In the genomic region with DNA sequence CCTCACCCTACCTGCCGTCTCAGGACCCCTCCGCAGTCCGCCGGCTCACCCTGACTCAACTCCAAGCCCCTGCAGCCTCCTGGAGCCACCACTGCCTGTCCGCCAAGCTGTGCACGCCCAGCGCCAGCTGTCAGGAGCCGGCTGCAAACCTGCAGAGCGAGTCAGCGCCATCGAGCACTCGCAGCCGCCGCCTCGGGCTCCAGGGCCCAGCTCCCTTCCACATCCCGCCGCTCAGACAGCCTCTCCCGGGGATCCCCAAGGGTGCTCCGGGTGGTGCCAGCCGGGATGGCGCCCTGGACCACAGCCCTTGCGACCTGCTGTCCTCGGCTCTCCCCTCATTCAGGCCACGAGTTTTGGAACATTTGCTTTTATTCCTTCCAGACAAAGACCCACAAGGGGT, we compare ENCODE assay signal across 8 cellular contexts. TPM values are rescaled to one million over a fixed set of nuclear protein-coding genes. Genes with fewer than 3 reads are reported as not detected.
DNase-seq lines count a peak whose midpoint lies in the region; ATAC-seq and TF ChIP-seq lines count a peak whose summit lies in the region.

No MANE protein-coding gene starts in this region.

- H3K36me3 ChIP-seq in BE2C (no peaks in the 10 kb centered on the region), mucosa of descending colon (ENCODE audit: low read depth) (no peaks in the 10 kb centered on the region)

- no peaks in the 10 kb centered on the region for H3K4me1 ChIP-seq in BE2C
- peaks cover 11% of the 10 kb centered on the region for H3K4me1 ChIP-seq in mucosa of descending colon (ENCODE audit: low read depth)

- ATAC-seq in mucosa of descending colon: peak; percentile 76

- POLR2A ChIA-PET in HEK293T (lab: Yijun Ruan, JAX): interaction anchor here (0.8 to 1.0 kb wide), 2 partner anchors 10 to 148 kb away, joined by 3 to 6 read pairs; a partner anchor contains a TSS

- CTCF ChIA-PET in HEK293T (lab: Yijun Ruan, JAX): interaction anchor here (0.8 kb wide), 1 partner anchor 42 kb away, joined by 4 read pairs; no protein-coding TSS in a partner anchor

- peaks cover 36% of the 10 kb centered on the region for H3K27me3 Mint-ChIP-seq in activated naive CD8-positive, alpha-beta T cell treated with anti-CD3 and anti-CD28 coated beads for 36 hours

- peaks cover 12% of the 10 kb centered on the region for H3K4me1 Mint-ChIP-seq in activated naive CD8-positive, alpha-beta T cell treated with anti-CD3 and anti-CD28 coated beads for 36 hours

- DNase-seq in BE2C: peak; percentile 74
- DNase-seq in HT-29 (ENCODE audit: low spot score): peak; percentile 56
- peak; percentile 15 for DNase-seq in activated naive CD8-positive, alpha-beta T cell treated with anti-CD3 and anti-CD28 coated beads for 36 hours
- peak; percentile 71 to 79 (median 73) for DNase-seq in mucosa of descending colon
- no peak for DNase-seq in RPMI8226
- DNase-seq in activated CD4-positive, alpha-beta T cell treated with anti-CD3 and anti-CD28 coated beads for 1 hour: no peak
- DNase-seq in HEK293T (ENCODE audit: extremely low spot score): no peak
- DNase-seq in putamen (ENCODE audit: low spot score): no peak

- no peaks in the 10 kb centered on the region for H3K36me3 Mint-ChIP-seq in activated naive CD8-positive, alpha-beta T cell treated with anti-CD3 and anti-CD28 coated beads for 36 hours

- no peaks in the 10 kb centered on the region for H3K9me3 Mint-ChIP-seq in activated naive CD8-positive, alpha-beta T cell treated with anti-CD3 and anti-CD28 coated beads for 36 hours

- no peaks in the 10 kb centered on the region for H3K9me3 ChIP-seq in BE2C
- no peaks in the 10 kb centered on the region for H3K9me3 ChIP-seq in mucosa of descending colon

- no peaks in the 10 kb centered on the region for H3K27me3 ChIP-seq in BE2C

- H3K4me3 Mint-ChIP-seq in activated naive CD8-positive, alpha-beta T cell treated with anti-CD3 and anti-CD28 coated beads for 36 hours: no peak overlapping the region

- TF ChIP-seq CTCF in BE2C (IDR thresholded peaks at IDR 0.05; ENCODE audit: low read depth, low read length): peak; percentile 13; the same call in 1 of the 2 replicates
- TF ChIP-seq CTCF in mucosa of descending colon (IDR thresholded peaks at IDR 0.05): no peak

- peak overlapping the region; percentile 53 for H3K4me3 ChIP-seq in BE2C (ENCODE audit: low read depth, low read length)
- no peak overlapping the region for H3K4me3 ChIP-seq in mucosa of descending colon

- intact Hi-C loops in mucosa of descending colon (cut with DNase I, micrococcal nuclease): loop anchor here in 1 of 2 donors (10.0 kb wide), 1 partner anchor 112 kb away; a partner anchor contains a TSS

- H3K27ac Mint-ChIP-seq in activated naive CD8-positive, alpha-beta T cell treated with anti-CD3 and anti-CD28 coated beads for 36 hours: no peak overlapping the region

TF ChIP-seq in HEK293T, 16 proteins besides CTCF, POLR2A, EP300 and RAD21:
- TF ChIP-seq FOXK2 (IDR thresholded peaks at IDR 0.05) (no peak), SP1 (IDR thresholded peaks at IDR 0.05) (no peak), L3MBTL2 (conservative IDR thresholded peaks at IDR 0.05) (no peak), LEF1 (IDR thresholded peaks at IDR 0.05; ENCODE audit: borderline replicate concordance) (no peak), HDGF (IDR thresholded peaks at IDR 0.05; ENCODE audit: borderline replicate concordance) (no peak), ARNT (IDR thresholded peaks at IDR 0.05) (no peak), BHLHE40 (IDR thresholded peaks at IDR 0.05; ENCODE audit: borderline replicate concordance) (no peak), TARDBP (IDR thresholded peaks at IDR 0.05) (no peak), FOXA1 (IDR thresholded peaks at IDR 0.05) (no peak), CTBP1 (IDR thresholded peaks at IDR 0.05; ENCODE audit: borderline replicate concordance) (no peak)
TF ChIP-seq in HEK293T: peak in this region for 0.

RNA-seq across cellular contexts. Expression of a gene that starts 4.2 kb away (rescaled TPM):
- polyA plus RNA-seq in BE2C (2012; ENCODE audit: insufficient read depth, insufficient read length, low read depth): not detected
- 0.15 and 0.18 TPM in 2 replicates for total RNA-seq in HT-29 (2014; rRNA removed; shearing (Covaris generic))
- not detected for total RNA-seq in activated naive CD8-positive, alpha-beta T cell treated with anti-CD3 and anti-CD28 coated beads for 36 hours
- 1 to 10 TPM; 2.1 to 5.4 (median 3.1) TPM for total RNA-seq in mucosa of descending colon

RNA-seq across cellular contexts. Expression of a gene that starts 10.4 kb away (rescaled TPM):
- polyA plus RNA-seq in BE2C (2012; ENCODE audit: insufficient read depth, insufficient read length, low read depth): 38.2 TPM
- 284 and 289 TPM in 2 replicates for total RNA-seq in HT-29 (2014; rRNA removed; shearing (Covaris generic))
- 100 to 1,000 TPM; 185 to 188 TPM for total RNA-seq in activated naive CD8-positive, alpha-beta T cell treated with anti-CD3 and anti-CD28 coated beads for 36 hours
- 10 to 100 TPM in 1 of 3 donors, 1 to 10 TPM in 2; 4.7 to 41.1 (median 8.7) TPM for total RNA-seq in mucosa of descending colon

RNA-seq across cellular contexts. Expression of a gene that starts 10.7 kb away (rescaled TPM):
- polyA plus RNA-seq in BE2C (2012; ENCODE audit: insufficient read depth, insufficient read length, low read depth): 7.0 TPM
- 30.8 and 31.2 TPM in 2 replicates for total RNA-seq in HT-29 (2014; rRNA removed; shearing (Covaris generic))
- 1 to 10 TPM; 1.3 to 1.5 TPM for total RNA-seq in activated naive CD8-positive, alpha-beta T cell treated with anti-CD3 and anti-CD28 coated beads for 36 hours
- total RNA-seq in mucosa of descending colon: 10 to 100 TPM; 13.8 to 31.5 (median 14.0) TPM

RNA-seq across cellular contexts. Expression of a gene that starts 31.1 kb away (rescaled TPM):
- polyA plus RNA-seq in BE2C (2012; ENCODE audit: insufficient read depth, insufficient read length, low read depth): 79.2 TPM
- total RNA-seq in HT-29 (2014; rRNA removed; shearing (Covaris generic)): 26.2 and 33.2 TPM in 2 replicates
- 10 to 100 TPM; 31.1 to 31.5 TPM for total RNA-seq in activated naive CD8-positive, alpha-beta T cell treated with anti-CD3 and anti-CD28 coated beads for 36 hours
- total RNA-seq in mucosa of descending colon: 10 to 100 TPM; 32.7 to 59.5 (median 36.3) TPM

RNA-seq across cellular contexts. Expression of a gene that starts 31.2 kb away (rescaled TPM):
- polyA plus RNA-seq in BE2C (2012; ENCODE audit: insufficient read depth, insufficient read length, low read depth): 0.79 TPM
- total RNA-seq in HT-29 (2014; rRNA removed; shearing (Covaris generic)): not detected in 2 replicates
- not detected for total RNA-seq in activated naive CD8-positive, alpha-beta T cell treated with anti-CD3 and anti-CD28 coated beads for 36 hours
- total RNA-seq in mucosa of descending colon: 1 to 10 TPM; 3.2 to 7.9 (median 5.1) TPM

Comparison
In these comparisons a context has a peak if more than half of its experiments do, and no peak if none do; other contexts are left out.
1. DNase-seq: peak in BE2C (single experiment), HT-29 (single experiment), activated naive CD8-positive, alpha-beta T cell treated with anti-CD3 and anti-CD28 coated beads for 36 hours (single experiment) and mucosa of descending colon (3 of 3); none in RPMI8226 (single experiment), activated CD4-positive, alpha-beta T cell treated with anti-CD3 and anti-CD28 coated beads for 1 hour (single experiment), HEK293T (single experiment) and putamen (single experiment).
2. RNA of a gene that starts 10.7 kb away (total RNA-seq): 30.8 to 31.2 TPM in HT-29 and 13.8 to 31.5 TPM in mucosa of descending colon; 1.3 to 1.5 TPM in activated naive CD8-positive, alpha-beta T cell treated with anti-CD3 and anti-CD28 coated beads for 36 hours; every median in the first group is over 4 times any median in the second.